Comparison of ENCODE assay signal across 26 cellular contexts in the genomic region with DNA sequence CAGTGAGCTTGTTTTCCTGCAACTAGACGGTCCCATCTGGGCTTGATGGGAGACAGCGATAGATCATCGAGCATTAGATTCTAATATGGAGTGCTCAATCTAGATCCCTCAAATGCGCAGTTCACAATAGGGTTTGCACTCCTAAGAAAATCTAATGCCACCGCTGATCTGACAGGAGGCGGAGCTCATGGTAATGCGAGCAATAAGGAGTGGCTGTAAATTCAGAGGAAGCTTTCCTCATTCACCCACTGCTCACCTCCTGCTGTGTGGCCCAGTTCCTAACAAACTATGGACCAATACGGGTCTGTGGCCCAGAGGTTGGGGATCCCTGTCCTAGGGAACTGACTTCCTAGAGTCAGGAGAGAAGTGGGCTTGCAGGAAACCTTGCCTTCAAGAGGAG. TPM values are rescaled to one million over a fixed set of nuclear protein-coding genes. Genes with fewer than 3 reads are reported as not detected.
A peak's percentile ranks its signal among the peaks of the same experiment; 100 is the strongest.
DNase-seq lines count a peak whose midpoint lies in the region; ATAC-seq lines count a peak whose summit lies in the region.
"Had no signal": no experiment of that assay in that cellular context is flagged by ENCODE, and none has a peak within 500 bp of the region (broad histone marks: within the 10 kb centered on the region; RNA-seq: fewer than 3 reads in every experiment).

No MANE protein-coding gene starts in this region.

- H3K27me3 ChIP-seq in Karpas-422 (ENCODE audit: low read length), result no peaks in the 10 kb centered on the region
- H3K27me3 ChIP-seq: adrenal gland, brain microvascular endothelial cell, uterus had no signal

- H3K27ac ChIP-seq in Karpas-422 (ENCODE audit: low read length) (peak overlapping the region; percentile 66), cingulate gyrus (ENCODE audit: low read depth, low read length) (peak overlapping the region; percentile 35)
- H3K27ac ChIP-seq: A549, adrenal gland, brain microvascular endothelial cell, psoas muscle, thoracic aorta, uterus, VCaP had no signal

- no peak overlapping the region for H3K4me3 ChIP-seq in Karpas-422 (ENCODE audit: low read length)
- H3K4me3 ChIP-seq: A549, adrenal gland, psoas muscle, thoracic aorta, uterus had no signal

- ATAC-seq in stimulated activated effector memory CD8-positive, alpha-beta T cell treated with anti-CD3 and anti-CD28 coated beads, Interleukin-12 subunit alpha, Interleukin-12 subunit beta, amount 100 ng/mL, for 72 hours, result no peak
- no peak for ATAC-seq in GM19455 (IDR thresholded peaks at IDR 0.05; ENCODE audit: unreplicated experiment)
- ATAC-seq in GM19351 (IDR thresholded peaks at IDR 0.05; ENCODE audit: unreplicated experiment), result no peak
- ATAC-seq: psoas muscle had no signal

- peaks cover 11% of the 10 kb centered on the region; the same call in 1 of the 2 replicates for H3K36me3 ChIP-seq in Karpas-422 (ENCODE audit: insufficient read depth, low read length)
- H3K36me3 ChIP-seq: adrenal gland, brain microvascular endothelial cell, thoracic aorta, uterus had no signal

- intact Hi-C loops in activated CD4-positive, alpha-beta T cell treated with anti-CD3 and anti-CD28 coated beads, Interleukin-2, amount 10 ng/mL, durations not matched to agents 24 days and 14 days (cut with micrococcal nuclease), result no loop called here

- H3K79me2 ChIP-seq in Karpas-422 (ENCODE audit: low read length), result peaks cover 59% of the 10 kb centered on the region

- H3K4me1 Mint-ChIP-seq in activated CD4-positive, alpha-beta T cell treated with anti-CD3 and anti-CD28 coated beads, Interleukin-2, amount 10 ng/mL, durations not matched to agents 24 days and 14 days, result peaks cover 3% of the 10 kb centered on the region
- peaks cover 32% of the 10 kb centered on the region for H3K4me1 Mint-ChIP-seq in stimulated activated effector memory CD8-positive, alpha-beta T cell treated with anti-CD3 and anti-CD28 coated beads, Interleukin-12 subunit alpha, Interleukin-12 subunit beta, amount 100 ng/mL, for 72 hours

- H4K20me1 ChIP-seq in Karpas-422 (ENCODE audit: insufficient read depth, low read depth, low read length), result no peaks in the 10 kb centered on the region

- H3K27ac Mint-ChIP-seq in activated CD4-positive, alpha-beta T cell treated with anti-CD3 and anti-CD28 coated beads, Interleukin-2, amount 10 ng/mL, durations not matched to agents 24 days and 14 days, result peak overlapping the region; percentile 30
- peak overlapping the region; percentile 60 for H3K27ac Mint-ChIP-seq in stimulated activated effector memory CD8-positive, alpha-beta T cell treated with anti-CD3 and anti-CD28 coated beads, Interleukin-12 subunit alpha, Interleukin-12 subunit beta, amount 100 ng/mL, for 72 hours

- H3K9me2 ChIP-seq in Karpas-422 (replicated peaks; ENCODE audit: insufficient read depth, low read length), result no peaks in the 10 kb centered on the region
- H3K9me2 ChIP-seq: SK-N-SH had no signal

- H3K36me3 Mint-ChIP-seq in activated CD4-positive, alpha-beta T cell treated with anti-CD3 and anti-CD28 coated beads, Interleukin-2, amount 10 ng/mL, durations not matched to agents 24 days and 14 days (ENCODE audit: low read depth), result peaks cover 31% of the 10 kb centered on the region
- H3K36me3 Mint-ChIP-seq in stimulated activated effector memory CD8-positive, alpha-beta T cell treated with anti-CD3 and anti-CD28 coated beads, Interleukin-12 subunit alpha, Interleukin-12 subunit beta, amount 100 ng/mL, for 72 hours, result peaks cover 36% of the 10 kb centered on the region

- no peaks in the 10 kb centered on the region for H3K9me3 Mint-ChIP-seq in activated CD4-positive, alpha-beta T cell treated with anti-CD3 and anti-CD28 coated beads, Interleukin-2, amount 10 ng/mL, durations not matched to agents 24 days and 14 days
- H3K9me3 Mint-ChIP-seq in stimulated activated effector memory CD8-positive, alpha-beta T cell treated with anti-CD3 and anti-CD28 coated beads, Interleukin-12 subunit alpha, Interleukin-12 subunit beta, amount 100 ng/mL, for 72 hours, result no peaks in the 10 kb centered on the region
- H3K9me3 Mint-ChIP-seq: stimulated activated naive CD8-positive, alpha-beta T cell treated with anti-CD3 and anti-CD28 coated beads, Interleukin-15, Interleukin-2, amounts not matched to agents 100 ng/mL and 50 ng/mL, for 24 hours had no signal

- H3K4me2 ChIP-seq in Karpas-422 (ENCODE audit: low read depth, low read length, poor library complexity, severe bottlenecking), result no peak overlapping the region
- H3K4me2 ChIP-seq: A549, SK-N-SH had no signal

- H3K4me3 Mint-ChIP-seq in activated CD4-positive, alpha-beta T cell treated with anti-CD3 and anti-CD28 coated beads, Interleukin-2, amount 10 ng/mL, durations not matched to agents 24 days and 14 days, result no peak overlapping the region
- H3K4me3 Mint-ChIP-seq in stimulated activated effector memory CD8-positive, alpha-beta T cell treated with anti-CD3 and anti-CD28 coated beads, Interleukin-12 subunit alpha, Interleukin-12 subunit beta, amount 100 ng/mL, for 72 hours, result peak overlapping the region; percentile 3
- H3K4me3 Mint-ChIP-seq: stimulated activated naive CD8-positive, alpha-beta T cell treated with anti-CD3 and anti-CD28 coated beads, Interleukin-15, Interleukin-2, amounts not matched to agents 100 ng/mL and 50 ng/mL, for 24 hours had no signal

- no peak overlapping the region for H2AFZ ChIP-seq in Karpas-422 (ENCODE audit: low read length)

- peaks cover 50% of the 10 kb centered on the region for H3K4me1 ChIP-seq in Karpas-422 (ENCODE audit: low read length)
- H3K4me1 ChIP-seq: A549, adrenal gland, psoas muscle, uterus had no signal

- H3K9ac ChIP-seq in Karpas-422 (ENCODE audit: low read length), result no peak overlapping the region
- H3K9ac ChIP-seq: SK-N-SH had no signal

- no peaks in the 10 kb centered on the region for H3K9me3 ChIP-seq in Karpas-422 (ENCODE audit: low read length)
- H3K9me3 ChIP-seq: A549, adrenal gland, psoas muscle, SK-N-SH, thoracic aorta, uterus had no signal

- no peaks in the 10 kb centered on the region for H3K27me3 Mint-ChIP-seq in activated CD4-positive, alpha-beta T cell treated with anti-CD3 and anti-CD28 coated beads, Interleukin-2, amount 10 ng/mL, durations not matched to agents 24 days and 14 days
- H3K27me3 Mint-ChIP-seq: stimulated activated naive CD8-positive, alpha-beta T cell treated with anti-CD3 and anti-CD28 coated beads, Interleukin-15, Interleukin-2, amounts not matched to agents 100 ng/mL and 50 ng/mL, for 24 hours had no signal

- DNase-seq in activated CD4-positive, alpha-beta T cell treated with anti-CD3 and anti-CD28 coated beads, Interleukin-2, amount 10 ng/mL, durations not matched to agents 24 days and 14 days, result no peak
- no peak for DNase-seq in activated CD4-positive, alpha-beta T cell treated with anti-CD3 and anti-CD28 coated beads for 48 hours
- DNase-seq in Karpas-422, result no peak
- DNase-seq in stimulated activated effector memory CD8-positive, alpha-beta T cell treated with anti-CD3 and anti-CD28 coated beads, Interleukin-12 subunit alpha, Interleukin-12 subunit beta, amount 100 ng/mL, for 72 hours (ENCODE audit: low spot score in 2 of 2), result no peak
- DNase-seq in amygdala (lab: John Stamatoyannopoulos, UW), result no peak
- DNase-seq: activated CD8-positive, alpha-beta memory T cell treated with anti-CD3 and anti-CD28 coated beads, Interleukin-2, amount 50 U/mL, for 48 hours; activated gamma-delta T cell; adrenal gland; AML-193; brain microvascular endothelial cell; DMS153; head of caudate nucleus; Kasumi-1; NCI-H146; OCI-M1; psoas muscle; SK-N-SH; stimulated activated CD4-positive, alpha-beta T cell treated with anti-CD3 and anti-CD28 coated beads, Interleukin-15, amount 100 ng/mL, for 24 hours; uterus had no signal

RNA-seq across cellular contexts. Expression of gene AMZ2, which starts 25.3 kb away (rescaled TPM):
- total RNA-seq in activated CD4-positive, alpha-beta T cell treated with anti-CD3 and anti-CD28 coated beads, Interleukin-2, amount 10 ng/mL, durations not matched to agents 24 days and 14 days, result 75.8 and 77.5 TPM in 2 replicates
- total RNA-seq in Karpas-422 (2014; rRNA removed; shearing (Covaris generic); ENCODE audit: low replicate concordance), result 66.7 and 136 TPM in 2 replicates
